18 cellular contexts compared by ENCODE assay signal in genomic region chr6:29947292-29947980, GRCh38. TPM values are rescaled to one million over a fixed set of nuclear protein-coding genes. Genes with fewer than 3 reads are reported as not detected.
DNase-seq lines count a peak whose midpoint lies in the region; ATAC-seq and TF ChIP-seq lines count a peak whose summit lies in the region.
"Had no signal": no experiment of that assay in that cellular context is flagged by ENCODE, and none has a peak within 500 bp of the region (broad histone marks: within the 10 kb centered on the region; RNA-seq: fewer than 3 reads in every experiment).

No MANE protein-coding gene starts in this region.

- no peak for DNase-seq in activated T-cell treated with anti-CD3 and anti-CD28 coated beads, Interleukin-2, amount 50 U/mL, for 24 hours
- no peak for DNase-seq in activated T-cell treated with anti-CD3 and anti-CD28 coated beads for 4 hours
- no peak for DNase-seq in activated naive CD8-positive, alpha-beta T cell treated with anti-CD3 and anti-CD28 coated beads for 36 hours
- DNase-seq in trophoblast cell = peak; percentile 61 to 85
- no peak for DNase-seq in caudate nucleus (lab: John Stamatoyannopoulos, UW)
- DNase-seq: activated effector memory CD4-positive, alpha-beta T cell treated with Interleukin-2 at 50 U/mL for 16 hours; effector CD8-positive, alpha-beta T cell; KG1; mucosa of descending colon; NCI-H1105; NCI-H526 had no signal

- H3K4me1 Mint-ChIP-seq in activated T-cell treated with anti-CD3 and anti-CD28 coated beads, Interleukin-2, amount 50 U/mL, for 24 hours (ENCODE audit: low read depth) = peaks cover 25% of the 10 kb centered on the region
- peaks cover 48% of the 10 kb centered on the region for H3K4me1 Mint-ChIP-seq in activated naive CD8-positive, alpha-beta T cell treated with anti-CD3 and anti-CD28 coated beads for 36 hours

- no peaks in the 10 kb centered on the region for H3K79me1 ChIP-seq in trophoblast cell (ENCODE audit: low read length)

- no peak overlapping the region for H2BK120ac ChIP-seq in trophoblast cell (ENCODE audit: insufficient read depth, low read length, poor library complexity)

- no peak overlapping the region for H2BK12ac ChIP-seq in trophoblast cell (ENCODE audit: low read length)

- peak; percentile 64 for TF ChIP-seq POLR2A in GM19193 (IDR thresholded peaks at IDR 0.05; ENCODE audit: extremely low read depth, insufficient read depth, insufficient read length)

- no peak for ATAC-seq in HG03571 (IDR thresholded peaks at IDR 0.05; ENCODE audit: unreplicated experiment)
- no peak for ATAC-seq in GM21619 (IDR thresholded peaks at IDR 0.05; ENCODE audit: unreplicated experiment)
- ATAC-seq: mucosa of descending colon, Right ventricle myocardium inferior had no signal

- H3K4me2 ChIP-seq in trophoblast cell (ENCODE audit: low read length) = no peak overlapping the region

- no peaks in the 10 kb centered on the region for H3K27me3 Mint-ChIP-seq in activated T-cell treated with anti-CD3 and anti-CD28 coated beads, Interleukin-2, amount 50 U/mL, for 24 hours
- H3K27me3 Mint-ChIP-seq in activated naive CD8-positive, alpha-beta T cell treated with anti-CD3 and anti-CD28 coated beads for 36 hours = peaks cover 3% of the 10 kb centered on the region

- H3K4ac ChIP-seq in trophoblast cell (ENCODE audit: low read depth, low read length) = no peak overlapping the region

- H3K79me2 ChIP-seq in trophoblast cell (ENCODE audit: control insufficient read depth, insufficient read depth, low read length, poor library complexity) = no peaks in the 10 kb centered on the region

- H3K9me3 Mint-ChIP-seq in activated T-cell treated with anti-CD3 and anti-CD28 coated beads, Interleukin-2, amount 50 U/mL, for 24 hours = no peaks in the 10 kb centered on the region
- H3K9me3 Mint-ChIP-seq in activated naive CD8-positive, alpha-beta T cell treated with anti-CD3 and anti-CD28 coated beads for 36 hours = no peaks in the 10 kb centered on the region

- no peak overlapping the region for H2AK5ac ChIP-seq in trophoblast cell (ENCODE audit: low read length)

- H3K27me3 ChIP-seq in trophoblast cell (ENCODE audit: insufficient read depth, low read length) = peaks cover 11% of the 10 kb centered on the region
- H3K27me3 ChIP-seq: ascending aorta, esophagus muscularis mucosa, right atrium auricular region had no signal

- H3K23ac ChIP-seq in trophoblast cell (ENCODE audit: low read length) = no peak overlapping the region

- WGBS in trophoblast cell (ENCODE audit: extremely low coverage, insufficient coverage, insufficient read length) = no CpG with 5 or more reads among the region's 2 CpGs

- H4K8ac ChIP-seq in trophoblast cell (ENCODE audit: low read depth, low read length) = no peak overlapping the region

- H4K12ac ChIP-seq in trophoblast cell (ENCODE audit: low read depth, low read length) = no peak overlapping the region

- no peak overlapping the region for H2BK5ac ChIP-seq in trophoblast cell (ENCODE audit: low read depth, low read length, poor library complexity)

- H3K14ac ChIP-seq in trophoblast cell (ENCODE audit: low read length) = no peak overlapping the region

- no peak overlapping the region for H3K18ac ChIP-seq in trophoblast cell (ENCODE audit: low read length)

- peaks cover 60% of the 10 kb centered on the region for H3K36me3 Mint-ChIP-seq in activated T-cell treated with anti-CD3 and anti-CD28 coated beads, Interleukin-2, amount 50 U/mL, for 24 hours (ENCODE audit: low read depth)
- peaks cover 63% of the 10 kb centered on the region for H3K36me3 Mint-ChIP-seq in activated naive CD8-positive, alpha-beta T cell treated with anti-CD3 and anti-CD28 coated beads for 36 hours

- no peak overlapping the region for H3K4me3 Mint-ChIP-seq in activated T-cell treated with anti-CD3 and anti-CD28 coated beads, Interleukin-2, amount 50 U/mL, for 24 hours
- peak overlapping the region; percentile 19 for H3K4me3 Mint-ChIP-seq in activated naive CD8-positive, alpha-beta T cell treated with anti-CD3 and anti-CD28 coated beads for 36 hours

- no peak overlapping the region for H2AFZ ChIP-seq in trophoblast cell (ENCODE audit: insufficient read depth, low read length, poor library complexity)

- H3K27ac ChIP-seq in trophoblast cell (ENCODE audit: low read depth, low read length) (no peak overlapping the region), caudate nucleus (ENCODE audit: low read depth, low read length) (no peak overlapping the region)
- H3K27ac ChIP-seq: ascending aorta, esophagus muscularis mucosa, right atrium auricular region had no signal

- H3K4me1 ChIP-seq in trophoblast cell (ENCODE audit: control insufficient read depth in 1 of 2, insufficient read depth in 2 of 2, low read length in 2 of 2) = peaks cover 0 to 4% of the 10 kb centered on the region in 2 experiments

- no peak overlapping the region for H3K9ac ChIP-seq in trophoblast cell (ENCODE audit: low read length)

- no peak overlapping the region for H4K91ac ChIP-seq in trophoblast cell (ENCODE audit: low read depth, low read length)

- H3K36me3 ChIP-seq in trophoblast cell (ENCODE audit: control insufficient read depth in 1 of 2, insufficient read depth in 2 of 2, low read length in 2 of 2) = no peaks in the 10 kb centered on the region

- H3K4me3 ChIP-seq in trophoblast cell (ENCODE audit: low read depth, low read length) = no peak overlapping the region
- H3K4me3 ChIP-seq: ascending aorta, esophagus muscularis mucosa, mucosa of descending colon, right atrium auricular region had no signal

- peaks cover 4% of the 10 kb centered on the region for H3K9me3 ChIP-seq in trophoblast cell (ENCODE audit: insufficient read depth, low read depth, low read length)
- H3K9me3 ChIP-seq: ascending aorta, esophagus muscularis mucosa, mucosa of descending colon, right atrium auricular region had no signal

- peak overlapping the region; percentile 44 for H3K27ac Mint-ChIP-seq in activated T-cell treated with anti-CD3 and anti-CD28 coated beads, Interleukin-2, amount 50 U/mL, for 24 hours
- no peak overlapping the region for H3K27ac Mint-ChIP-seq in activated naive CD8-positive, alpha-beta T cell treated with anti-CD3 and anti-CD28 coated beads for 36 hours

RNA-seq across cellular contexts. Expression of gene HLA-A, which starts 5.1 kb away (rescaled TPM):
- total RNA-seq in activated naive CD8-positive, alpha-beta T cell treated with anti-CD3 and anti-CD28 coated beads for 36 hours = 1,000 to 10,000 TPM; 1,111 to 1,119 TPM
- 12.3 and 12.5 TPM in 2 replicates for polyA plus RNA-seq in trophoblast cell (2013)

Comparison
In these comparisons a context has a peak if more than half of its experiments do, and no peak if none do; other contexts are left out.
1. DNase-seq: peak in trophoblast cell (2 of 2); none in activated T-cell treated with anti-CD3 and anti-CD28 coated beads, Interleukin-2, amount 50 U/mL, for 24 hours (single experiment), activated T-cell treated with anti-CD3 and anti-CD28 coated beads for 4 hours (single experiment), activated naive CD8-positive, alpha-beta T cell treated with anti-CD3 and anti-CD28 coated beads for 36 hours (single experiment) and caudate nucleus (0 of 61).